In the genomic region with DNA sequence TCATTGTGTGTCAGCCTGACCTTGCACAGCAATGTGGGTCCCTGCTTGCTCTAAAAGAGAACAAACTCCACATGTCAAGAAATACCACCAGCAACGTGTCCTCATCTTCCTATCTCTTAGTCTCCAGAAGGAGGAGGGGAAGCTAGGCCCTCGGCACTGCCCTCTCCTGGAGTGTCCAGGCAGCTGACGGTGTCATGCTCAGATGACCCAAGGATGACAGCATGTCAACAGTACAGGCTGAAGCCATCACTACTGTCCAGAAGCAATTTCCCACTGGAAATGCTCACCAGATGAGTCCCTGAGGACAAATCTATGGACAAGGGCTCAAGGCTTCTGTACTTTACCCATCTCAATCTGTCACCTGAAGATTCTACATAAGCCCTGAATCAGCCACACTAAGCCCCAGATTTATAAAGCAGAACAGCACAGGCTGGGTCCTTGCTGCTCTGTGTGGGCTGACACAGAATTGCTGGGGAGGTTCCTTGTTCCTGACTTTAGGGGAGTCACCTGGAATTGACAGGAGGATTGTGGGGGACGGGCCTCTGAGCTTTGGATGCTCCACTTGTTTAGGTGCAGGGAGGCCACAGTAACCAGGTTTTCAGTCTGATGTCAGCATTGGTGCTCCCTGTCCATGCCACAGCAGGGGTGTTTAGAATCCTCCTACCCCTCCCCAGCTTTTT, we compare ENCODE assay signal across 8 cellular contexts.
A peak's percentile ranks its signal among the peaks of the same experiment; 100 is the strongest.
DNase-seq lines count a peak whose midpoint lies in the region; ATAC-seq and TF ChIP-seq lines count a peak whose summit lies in the region.

No MANE protein-coding gene starts in this region.

- H3K27ac ChIP-seq in ovary: peak overlapping the region in 1 of 2 donors; percentile 36
- H3K27ac ChIP-seq in naive thymus-derived CD4-positive, alpha-beta T cell (ENCODE audit: low read depth, low read length): no peak overlapping the region

- peaks cover 4% of the 10 kb centered on the region for H3K4me1 ChIP-seq in NT2/D1 (ENCODE audit: insufficient read depth, insufficient read length)
- H3K4me1 ChIP-seq in ovary (ENCODE audit: insufficient read depth): peaks cover 5% of the 10 kb centered on the region
- no peaks in the 10 kb centered on the region for H3K4me1 ChIP-seq in naive thymus-derived CD4-positive, alpha-beta T cell (ENCODE audit: control insufficient read depth in 2 of 2, insufficient read depth in 2 of 2, low read length in 2 of 2)

- TF ChIP-seq CTCF in GM06990 (IDR thresholded peaks at IDR 0.05; ENCODE audit: insufficient read depth, low read length, poor library complexity, severe bottlenecking): peak; percentile 36
- peak in 2 of 3 donors; percentile 16 to 34 for TF ChIP-seq CTCF in ovary (IDR thresholded peaks at IDR 0.05)

- no peaks in the 10 kb centered on the region for H3K27me3 ChIP-seq in GM06990 (replicated peaks; ENCODE audit: control insufficient read depth, insufficient read depth, low read length)
- no peaks in the 10 kb centered on the region for H3K27me3 ChIP-seq in NT2/D1 (ENCODE audit: insufficient read depth, insufficient read length)
- no peaks in the 10 kb centered on the region for H3K27me3 ChIP-seq in ovary
- peaks cover 0 to 4% of the 10 kb centered on the region in 2 donors for H3K27me3 ChIP-seq in naive thymus-derived CD4-positive, alpha-beta T cell (ENCODE audit: control insufficient read depth in 2 of 2, insufficient read depth in 2 of 2, low read length in 2 of 2)

- H3K36me3 ChIP-seq in GM06990 (ENCODE audit: control insufficient read depth, insufficient read depth, low read length) (no peaks in the 10 kb centered on the region), NT2/D1 (ENCODE audit: insufficient read depth, insufficient read length, low read length) (no peaks in the 10 kb centered on the region), ovary (no peaks in the 10 kb centered on the region)
- H3K36me3 ChIP-seq in naive thymus-derived CD4-positive, alpha-beta T cell (ENCODE audit: control insufficient read depth in 2 of 3, insufficient read depth in 3 of 3, low read length in 3 of 3): no peaks in the 10 kb centered on the region

- H3K9me3 ChIP-seq in NT2/D1 (ENCODE audit: insufficient read depth, low read length) (no peaks in the 10 kb centered on the region), ovary (no peaks in the 10 kb centered on the region)
- no peaks in the 10 kb centered on the region for H3K9me3 ChIP-seq in naive thymus-derived CD4-positive, alpha-beta T cell (ENCODE audit: control insufficient read depth in 2 of 3, low read length in 3 of 3)

- ATAC-seq in esophagus mucosa (peak; percentile 50), HG02981 (IDR thresholded peaks at IDR 0.05; ENCODE audit: unreplicated experiment) (no peak)
- no peak for ATAC-seq in activated CD4-positive, CD25-positive, alpha-beta regulatory T cell treated with anti-CD3 and anti-CD28 coated beads, Interleukin-2, amount 50 U/mL, for 24 hours
- no peak for ATAC-seq in naive thymus-derived CD4-positive, alpha-beta T cell

- no peaks in the 10 kb centered on the region for H3K4me1 Mint-ChIP-seq in naive thymus-derived CD4-positive, alpha-beta T cell

- H3K27ac Mint-ChIP-seq in naive thymus-derived CD4-positive, alpha-beta T cell: no peak overlapping the region

- TF ChIP-seq POLR2A in ovary (IDR thresholded peaks at IDR 0.05): no peak

- WGBS in ovary, 3 donors: 56 to 61% (median 59%) methylated on average over 4 of the region's 4 CpGs

- CTCF ChIA-PET in naive thymus-derived CD4-positive, alpha-beta T cell (lab: Charles Lee): no interaction called here

- POLR2A ChIA-PET in naive thymus-derived CD4-positive, alpha-beta T cell (lab: Charles Lee): no interaction called here

- no peak for DNase-seq in GM06990 (ENCODE audit: extremely low read depth, insufficient read length)
- DNase-seq in NT2/D1 (ENCODE audit: low read depth, low spot score): peak; percentile 28
- no peak for DNase-seq in ovary
- DNase-seq in stimulated activated CD4-positive, alpha-beta T cell treated with anti-CD3 and anti-CD28 coated beads, Interleukin-1b, Interleukin-23, amount 100 ng/mL, for 48 hours: no peak
- DNase-seq in naive thymus-derived CD4-positive, alpha-beta T cell: no peak

- TF ChIP-seq EP300 in ovary (IDR thresholded peaks at IDR 0.05): no peak

- intact Hi-C loops in ovary (cut with DNase I): loop anchor here in 1 of 4 donors (2.0 kb wide), 1 partner anchor 311 kb away; no protein-coding TSS in a partner anchor
- intact Hi-C loops in naive thymus-derived CD4-positive, alpha-beta T cell (cut with micrococcal nuclease): no loop called here

- peaks cover 0 to 3% (median 0%) of the 10 kb centered on the region in 5 donors for H3K36me3 Mint-ChIP-seq in naive thymus-derived CD4-positive, alpha-beta T cell

- H3K4me3 Mint-ChIP-seq in naive thymus-derived CD4-positive, alpha-beta T cell: no peak overlapping the region

- H3K9me3 Mint-ChIP-seq in naive thymus-derived CD4-positive, alpha-beta T cell: no peaks in the 10 kb centered on the region

- H3K4me3 ChIP-seq in GM06990 (replicated peaks; ENCODE audit: low read depth, low read length) (no peak overlapping the region), NT2/D1 (ENCODE audit: insufficient read length, low read depth) (no peak overlapping the region), ovary (no peak overlapping the region)
- H3K4me3 ChIP-seq in naive thymus-derived CD4-positive, alpha-beta T cell (ENCODE audit: low read length): no peak overlapping the region

- H3K27me3 Mint-ChIP-seq in naive thymus-derived CD4-positive, alpha-beta T cell: no peaks in the 10 kb centered on the region

- no peak overlapping the region for H3K9ac ChIP-seq in NT2/D1 (ENCODE audit: insufficient read length, low read depth)
